20 cellular contexts compared by ENCODE assay signal in the genomic region with DNA sequence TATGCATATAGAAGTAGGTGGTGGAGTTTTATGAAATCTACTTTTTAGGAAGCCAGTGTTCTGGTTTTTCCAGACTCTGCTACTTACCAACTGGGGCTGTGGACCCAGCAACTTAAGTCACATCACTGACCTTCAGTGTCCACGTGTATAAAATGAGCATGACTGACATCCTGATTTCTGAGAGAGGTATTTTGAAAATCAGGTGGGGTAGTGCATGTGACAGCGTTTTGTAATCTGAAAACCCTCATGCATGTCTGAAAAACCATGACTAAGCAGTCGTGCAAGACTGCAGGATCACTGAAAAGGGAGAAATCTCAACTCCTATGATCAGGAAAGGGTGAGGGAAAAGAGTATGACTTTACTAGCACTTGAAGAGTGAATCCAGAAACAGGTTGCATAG.
DNase-seq lines count a peak whose midpoint lies in the region; ATAC-seq and TF ChIP-seq lines count a peak whose summit lies in the region.
"Had no signal": no experiment of that assay in that cellular context is flagged by ENCODE, and none has a peak within 500 bp of the region (broad histone marks: within the 10 kb centered on the region; RNA-seq: fewer than 3 reads in every experiment).

No MANE protein-coding gene starts in this region.

- H3K4me3 ChIP-seq in GM12865 (ENCODE audit: low read depth, low read length) = no peak overlapping the region
- no peak overlapping the region for H3K4me3 ChIP-seq in retinal pigment epithelial cell (ENCODE audit: low read length)
- H3K4me3 ChIP-seq: HAP-1, PC-9 had no signal

- no peak for TF ChIP-seq POLR2A in erythroblast (IDR thresholded peaks at IDR 0.05; ENCODE audit: low read length)

- DNase-seq in GM12865 (ENCODE audit: low read depth) (peak; percentile 18), OCI-M1 (lab: John Stamatoyannopoulos, UW) (peak; percentile 62), erythroblast (lab: John Stamatoyannopoulos, UW) (peak; percentile 70 to 80), retinal pigment epithelial cell (ENCODE audit: low read depth) (peak; percentile 6)
- DNase-seq: ACHN; CD4-positive, alpha-beta T cell; DMS79 treated with DMSO at 0.1 percent for 48 hours; GDM1; Kasumi-1; MV-4-11; NCI-H1436 treated with DMSO at 0.1 percent for 48 hours; NCI-H2227 treated with DMSO at 0.1 percent for 48 hours; NCI-H526; NK-92 treated with Interleukin-12 subunit alpha and Interleukin-12 subunit beta, amount 100 ng/mL, for 24 hours; PC-9 had no signal

- no peak for TF ChIP-seq CTCF in GM12865 (IDR thresholded peaks at IDR 0.05; ENCODE audit: insufficient read depth, low read depth, low read length, missing control alignments)
- TF ChIP-seq CTCF in retinal pigment epithelial cell (conservative IDR thresholded peaks at IDR 0.05; ENCODE audit: low read depth, low read length) = no peak

- no peak for ATAC-seq in HG02763 (IDR thresholded peaks at IDR 0.05; ENCODE audit: unreplicated experiment)
- ATAC-seq in GM19397 (IDR thresholded peaks at IDR 0.05; ENCODE audit: unreplicated experiment) = no peak
- ATAC-seq in GM18519 (IDR thresholded peaks at IDR 0.05; ENCODE audit: low FRiP score, unreplicated experiment) = no peak
- ATAC-seq: SK-N-SH treated with all-trans-retinoic acid at 6 μM for 48 hours had no signal

Comparison
In these comparisons a context has a peak if more than half of its experiments do, and no peak if none do; other contexts are left out.
1. DNase-seq: peak in every context shown above with its lines; median percentile 75 in erythroblast; 62 in OCI-M1; 18 in GM12865; 6 in retinal pigment epithelial cell.